Comparison of ENCODE assay signal across 1 cellular context in the genomic region with DNA sequence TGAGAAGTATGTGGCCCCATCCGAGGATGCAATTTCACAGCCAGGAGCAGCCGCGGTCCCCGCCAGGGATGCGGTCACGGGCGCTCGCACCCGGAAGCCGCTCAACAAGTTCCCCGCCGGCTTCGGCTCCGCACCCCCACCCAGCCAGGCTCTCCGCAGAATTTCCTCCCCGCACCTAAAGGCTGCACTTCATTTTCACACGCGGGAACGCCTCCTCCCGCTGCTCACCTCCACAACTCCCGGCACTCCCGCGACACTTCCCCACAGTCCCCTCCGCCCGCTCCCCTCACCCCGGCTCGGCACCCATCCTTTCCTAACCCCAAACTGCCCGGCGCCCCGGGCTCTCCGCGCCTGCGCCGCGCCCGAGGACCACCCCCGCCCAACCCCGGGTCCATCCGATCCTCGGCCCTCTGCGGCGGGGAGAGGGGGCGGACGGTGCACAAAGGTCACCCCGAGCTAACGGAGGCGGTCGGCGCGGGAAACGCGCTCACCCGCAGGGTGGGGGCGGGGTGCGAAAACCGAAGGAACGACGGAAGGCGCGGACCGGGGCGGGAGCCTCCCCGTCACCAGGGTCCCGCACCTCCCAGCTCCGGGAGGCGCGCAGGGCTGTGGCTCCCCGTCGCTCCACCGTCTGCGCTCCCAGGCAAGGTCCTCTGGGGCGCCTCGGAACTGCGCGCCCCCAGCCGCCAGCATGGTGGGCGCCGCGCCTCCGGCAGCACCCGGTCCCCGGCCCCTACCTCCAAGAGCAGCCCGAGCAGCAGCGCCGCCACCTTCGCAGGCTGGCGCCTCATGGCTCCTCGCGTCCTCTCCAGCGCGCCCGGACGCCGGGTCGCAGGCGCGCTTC.
TF ChIP-seq lines count a peak whose summit lies in the region.

No MANE protein-coding gene starts in this region.

TF ChIP-seq in GM12878, 131 proteins besides CTCF, POLR2A, EP300 and RAD21 (continued from another document):
- TF ChIP-seq E2F4 (IDR thresholded peaks at IDR 0.05; ENCODE audit: low read depth, low read length) = no peak
- TF ChIP-seq ATF2 (IDR thresholded peaks at IDR 0.05; ENCODE audit: low read length) = no peak
- peak; percentile 61; the same call in 1 of the 2 replicates for TF ChIP-seq POLR2AphosphoS5 (IDR thresholded peaks at IDR 0.05; ENCODE audit: low read length)
- TF ChIP-seq KAT2A (conservative IDR thresholded peaks at IDR 0.05; ENCODE audit: control insufficient read depth, low read depth, low read length) = no peak
- peak; percentile 88; the same call in 1 of the 2 replicates for TF ChIP-seq GATAD2B (conservative IDR thresholded peaks at IDR 0.05; ENCODE audit: low read depth)
- TF ChIP-seq RELA (IDR thresholded peaks at IDR 0.05; ENCODE audit: borderline replicate concordance, partially characterized antibody) = no peak
- TF ChIP-seq NRF1 (conservative IDR thresholded peaks at IDR 0.05; ENCODE audit: low read depth, low read length) = 0 out of 2 replicates have a peak, but pooled peaks have one; percentile 11
- TF ChIP-seq RB1 (IDR thresholded peaks at IDR 0.05; ENCODE audit: borderline replicate concordance) = peak; percentile 56; the same call in 1 of the 2 replicates
- TF ChIP-seq NR2C2 (IDR thresholded peaks at IDR 0.05; ENCODE audit: borderline replicate concordance, control insufficient read depth, insufficient read length, low read depth) = no peak
- TF ChIP-seq, protein P1, sequence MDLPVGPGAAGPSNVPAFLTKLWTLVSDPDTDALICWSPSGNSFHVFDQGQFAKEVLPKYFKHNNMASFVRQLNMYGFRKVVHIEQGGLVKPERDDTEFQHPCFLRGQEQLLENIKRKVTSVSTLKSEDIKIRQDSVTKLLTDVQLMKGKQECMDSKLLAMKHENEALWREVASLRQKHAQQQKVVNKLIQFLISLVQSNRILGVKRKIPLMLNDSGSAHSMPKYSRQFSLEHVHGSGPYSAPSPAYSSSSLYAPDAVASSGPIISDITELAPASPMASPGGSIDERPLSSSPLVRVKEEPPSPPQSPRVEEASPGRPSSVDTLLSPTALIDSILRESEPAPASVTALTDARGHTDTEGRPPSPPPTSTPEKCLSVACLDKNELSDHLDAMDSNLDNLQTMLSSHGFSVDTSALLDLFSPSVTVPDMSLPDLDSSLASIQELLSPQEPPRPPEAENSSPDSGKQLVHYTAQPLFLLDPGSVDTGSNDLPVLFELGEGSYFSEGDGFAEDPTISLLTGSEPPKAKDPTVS (IDR thresholded peaks at IDR 0.05; ENCODE audit: low read depth, low read length) = no peak
- TF ChIP-seq GABPA (IDR thresholded peaks at IDR 0.05; ENCODE audit: low read depth) = 0 out of 2 replicates have a peak, but pooled peaks have one; percentile 4
- peak; percentile 58 to 59; a peak in 2 of 4 replicates for TF ChIP-seq IKZF2 (IDR thresholded peaks at IDR 0.05)
- TF ChIP-seq, protein P2, sequence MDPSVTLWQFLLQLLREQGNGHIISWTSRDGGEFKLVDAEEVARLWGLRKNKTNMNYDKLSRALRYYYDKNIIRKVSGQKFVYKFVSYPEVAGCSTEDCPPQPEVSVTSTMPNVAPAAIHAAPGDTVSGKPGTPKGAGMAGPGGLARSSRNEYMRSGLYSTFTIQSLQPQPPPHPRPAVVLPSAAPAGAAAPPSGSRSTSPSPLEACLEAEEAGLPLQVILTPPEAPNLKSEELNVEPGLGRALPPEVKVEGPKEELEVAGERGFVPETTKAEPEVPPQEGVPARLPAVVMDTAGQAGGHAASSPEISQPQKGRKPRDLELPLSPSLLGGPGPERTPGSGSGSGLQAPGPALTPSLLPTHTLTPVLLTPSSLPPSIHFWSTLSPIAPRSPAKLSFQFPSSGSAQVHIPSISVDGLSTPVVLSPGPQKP (IDR thresholded peaks at IDR 0.05; ENCODE audit: low read depth, low read length) = no peak
